ENCODE assay signal across 8 cellular contexts in genomic region chr16:29179401-29180205, GRCh38.
A peak's percentile ranks its signal among the peaks of the same experiment; 100 is the strongest.
DNase-seq lines count a peak whose midpoint lies in the region; ATAC-seq and TF ChIP-seq lines count a peak whose summit lies in the region.
"Not testable (repeated sequence)": the region's sequence is repeated elsewhere in the genome, so short reads cannot be mapped to it uniquely, and the experiment has no call there.

No MANE protein-coding gene starts in this region.

- intact Hi-C loops in posterior vena cava (cut with DNase I) = not testable (repeated sequence)

- H3K27ac ChIP-seq in coronary artery (peak overlapping the region; percentile 7 to 72), gastroesophageal sphincter (peak overlapping the region in 3 of 4 donors; percentile 71 to 81 (median 73)), upper lobe of left lung (peak overlapping the region in 3 of 4 donors; percentile 35 to 44 (median 42))

- not testable (repeated sequence) for H3K27me3 Mint-ChIP-seq in HFFc6 (ENCODE audit: insufficient read depth); T-helper 2 cell treated with Interferon-gamma antibody and Interleukin-4, amounts not matched to agents 5 μg/mL and 100 μg/mL, for 36 hours (ENCODE audit: low read depth)

- H3K36me3 ChIP-seq in BE2C, gastroesophageal sphincter, upper lobe of left lung: not testable (repeated sequence)

- not testable (repeated sequence) for TF ChIP-seq POLR2A in gastroesophageal sphincter (IDR thresholded peaks at IDR 0.05); upper lobe of left lung (IDR thresholded peaks at IDR 0.05)

- DNase-seq in BE2C (peak; percentile 92), HFFc6 (peak; percentile 28), iPS-NIHi7 (ENCODE audit: extremely low spot score) (peak; percentile 41), posterior vena cava (ENCODE audit: low spot score) (peak; percentile 86), upper lobe of left lung (peak in 1 of 2 donors; percentile 77)
- not testable (repeated sequence) for DNase-seq in T-helper 2 cell treated with Interferon-gamma antibody and Interleukin-4, amounts not matched to agents 5 μg/mL and 100 μg/mL, for 36 hours (ENCODE audit: low spot score); coronary artery (ENCODE audit: low spot score)

- H3K27ac Mint-ChIP-seq in HFFc6 = peak overlapping the region; percentile 57; the same call in 1 of the 2 replicates
- peak overlapping the region; percentile 31 for H3K27ac Mint-ChIP-seq in T-helper 2 cell treated with Interferon-gamma antibody and Interleukin-4, amounts not matched to agents 5 μg/mL and 100 μg/mL, for 36 hours

- not testable (repeated sequence) for H3K9me3 Mint-ChIP-seq in HFFc6; T-helper 2 cell treated with Interferon-gamma antibody and Interleukin-4, amounts not matched to agents 5 μg/mL and 100 μg/mL, for 36 hours

- TF ChIP-seq CTCF in BE2C (IDR thresholded peaks at IDR 0.05; ENCODE audit: low read depth, low read length) (peak; percentile 64), HFFc6 (IDR thresholded peaks at IDR 0.05) (peak; percentile 61), gastroesophageal sphincter (IDR thresholded peaks at IDR 0.05) (peak in 2 of 4 experiments; percentile 8 to 20)
- not testable (repeated sequence) for TF ChIP-seq CTCF in coronary artery (IDR thresholded peaks at IDR 0.05); upper lobe of left lung (IDR thresholded peaks at IDR 0.05)

- TF ChIP-seq EP300 in gastroesophageal sphincter (IDR thresholded peaks at IDR 0.05); upper lobe of left lung (IDR thresholded peaks at IDR 0.05): not testable (repeated sequence)

- WGBS in gastroesophageal sphincter (ENCODE audit: low coverage in 1 of 2), 2 donors = no CpG with 5 or more reads among the region's 25 CpGs
- WGBS in upper lobe of left lung, 2 donors = 84 to 87% methylated on average over 3 to 18 of the region's 25 CpGs

- H3K4me3 ChIP-seq in BE2C (ENCODE audit: low read depth, low read length); coronary artery; gastroesophageal sphincter; upper lobe of left lung: not testable (repeated sequence)

- H3K4me3 Mint-ChIP-seq in HFFc6; T-helper 2 cell treated with Interferon-gamma antibody and Interleukin-4, amounts not matched to agents 5 μg/mL and 100 μg/mL, for 36 hours: not testable (repeated sequence)

- H3K4me1 ChIP-seq in BE2C (peaks cover 23% of the 10 kb centered on the region), gastroesophageal sphincter (peaks cover 0 to 47% (median 8%) of the 10 kb centered on the region in 3 donors), upper lobe of left lung (peaks cover 0 to 10% (median 7%) of the 10 kb centered on the region in 4 donors)

- not testable (repeated sequence) for H3K9me3 ChIP-seq in BE2C, gastroesophageal sphincter, upper lobe of left lung

- not testable (repeated sequence) for ATAC-seq in gastroesophageal sphincter; upper lobe of left lung (ENCODE audit: low FRiP score in 2 of 2)

- not testable (repeated sequence) for H3K27me3 ChIP-seq in BE2C, gastroesophageal sphincter, upper lobe of left lung

- H3K36me3 Mint-ChIP-seq in HFFc6 (ENCODE audit: low read depth); T-helper 2 cell treated with Interferon-gamma antibody and Interleukin-4, amounts not matched to agents 5 μg/mL and 100 μg/mL, for 36 hours (ENCODE audit: low read depth): not testable (repeated sequence)

- H3K4me1 Mint-ChIP-seq in HFFc6 (ENCODE audit: low read depth) = peaks cover 16% of the 10 kb centered on the region
- not testable (repeated sequence) for H3K4me1 Mint-ChIP-seq in T-helper 2 cell treated with Interferon-gamma antibody and Interleukin-4, amounts not matched to agents 5 μg/mL and 100 μg/mL, for 36 hours (ENCODE audit: low read depth)
